ENCODE assay signal across 14 cellular contexts in genomic region chr15:20357139-20358065, GRCh38.
DNase-seq lines count a peak whose midpoint lies in the region; ATAC-seq and TF ChIP-seq lines count a peak whose summit lies in the region.
"Had no signal": no experiment of that assay in that cellular context is flagged by ENCODE, and none has a peak within 500 bp of the region (broad histone marks: within the 10 kb centered on the region; RNA-seq: fewer than 3 reads in every experiment).

No MANE protein-coding gene starts in this region.

- peak overlapping the region in 1 of 9 donors; percentile 25 for H3K27ac Mint-ChIP-seq in naive thymus-derived CD4-positive, alpha-beta T cell
- no peak overlapping the region for H3K27ac Mint-ChIP-seq in nephron progenitor cell

- TF ChIP-seq CTCF in GM13976 (IDR thresholded peaks at IDR 0.05; ENCODE audit: borderline replicate concordance, control extremely low read depth, extremely low read depth, insufficient read depth, missing control alignments) (no peak), dorsolateral prefrontal cortex (IDR thresholded peaks at IDR 0.05 in 54 of 56, conservative IDR thresholded peaks at IDR 0.05 in 2 of 56; ENCODE audit: low read depth in 1 of 56, partially characterized antibody in 56 of 56) (no peak), nephron progenitor cell (IDR thresholded peaks at IDR 0.05) (no peak)

- no peak overlapping the region for H3K4me3 Mint-ChIP-seq in naive thymus-derived CD4-positive, alpha-beta T cell
- no peak overlapping the region for H3K4me3 Mint-ChIP-seq in nephron progenitor cell

- H3K36me3 Mint-ChIP-seq in naive thymus-derived CD4-positive, alpha-beta T cell, result no peaks in the 10 kb centered on the region
- H3K36me3 Mint-ChIP-seq in nephron progenitor cell (ENCODE audit: low read depth), result peaks cover 7% of the 10 kb centered on the region

- peak; percentile 5 for ATAC-seq in naive thymus-derived CD4-positive, alpha-beta T cell
- no peak for ATAC-seq in HG02642 (IDR thresholded peaks at IDR 0.05; ENCODE audit: poor library complexity, unreplicated experiment)

- CTCF ChIA-PET in naive thymus-derived CD4-positive, alpha-beta T cell (lab: Charles Lee), result interaction anchor here (1.3 to 6.1 kb wide), 2 partner anchors 1866 to 1870 kb away, joined by 3 to 81 read pairs; no protein-coding TSS in a partner anchor

- no peak overlapping the region for H3K4me3 ChIP-seq in dorsolateral prefrontal cortex
- H3K4me3 ChIP-seq in naive thymus-derived CD4-positive, alpha-beta T cell (ENCODE audit: low read length), result no peak overlapping the region
- H3K4me3 ChIP-seq: colonic mucosa, SJCRH30, uterus had no signal

- no peaks in the 10 kb centered on the region for H3K9me3 Mint-ChIP-seq in naive thymus-derived CD4-positive, alpha-beta T cell
- H3K9me3 Mint-ChIP-seq in nephron progenitor cell, result no peaks in the 10 kb centered on the region

- POLR2A ChIA-PET in naive thymus-derived CD4-positive, alpha-beta T cell (lab: Charles Lee), result interaction anchor here (1.0 to 1.1 kb wide), 3 partner anchors 1864 to 1866 kb away, joined by 3 to 4 read pairs (median 3); no protein-coding TSS in a partner anchor

- H3K27me3 ChIP-seq in dorsolateral prefrontal cortex, result peaks cover 0 to 95% (median 28%) of the 10 kb centered on the region in 45 donors
- H3K27me3 ChIP-seq in naive thymus-derived CD4-positive, alpha-beta T cell (ENCODE audit: control insufficient read depth in 2 of 2, insufficient read depth in 2 of 2, low read length in 2 of 2), result no peaks in the 10 kb centered on the region
- H3K27me3 ChIP-seq: colonic mucosa, uterus had no signal

- intact Hi-C loops in dorsolateral prefrontal cortex (cut with DNase I), result no loop called here
- intact Hi-C loops in naive thymus-derived CD4-positive, alpha-beta T cell (cut with micrococcal nuclease), result no loop called here

- peaks cover 8 to 24% of the 10 kb centered on the region in 2 donors for H3K4me1 ChIP-seq in naive thymus-derived CD4-positive, alpha-beta T cell (ENCODE audit: control insufficient read depth in 2 of 2, insufficient read depth in 2 of 2, low read length in 2 of 2)
- H3K4me1 ChIP-seq: colonic mucosa, SJCRH30, uterus had no signal

- peaks cover 0 to 4% (median 0%) of the 10 kb centered on the region in 5 donors for H3K27me3 Mint-ChIP-seq in naive thymus-derived CD4-positive, alpha-beta T cell
- H3K27me3 Mint-ChIP-seq in nephron progenitor cell (ENCODE audit: low read depth, poor library complexity), result no peaks in the 10 kb centered on the region

- H3K4me1 Mint-ChIP-seq in naive thymus-derived CD4-positive, alpha-beta T cell, result peaks cover 2 to 7% (median 5%) of the 10 kb centered on the region in 7 donors
- no peaks in the 10 kb centered on the region for H3K4me1 Mint-ChIP-seq in nephron progenitor cell

- no peaks in the 10 kb centered on the region for H3K36me3 ChIP-seq in naive thymus-derived CD4-positive, alpha-beta T cell (ENCODE audit: control insufficient read depth in 2 of 3, insufficient read depth in 3 of 3, low read length in 3 of 3)
- H3K36me3 ChIP-seq: colonic mucosa, SJCRH30, uterus had no signal

- DNase-seq in AG20443 (ENCODE audit: low spot score) (peak; percentile 22), GM13976 (ENCODE audit: low spot score) (peak; percentile 73), dorsolateral prefrontal cortex (peak; percentile 7 to 67 (median 44)), midbrain (lab: John Stamatoyannopoulos, UW) (no peak), NCI-H1092 treated with DMSO at 0.1 percent for 48 hours (lab: John Stamatoyannopoulos, UW) (no peak), nephron progenitor cell (no peak)
- DNase-seq in naive thymus-derived CD4-positive, alpha-beta T cell, result peak in 2 of 9 donors; percentile 12 to 24
- DNase-seq: colonic mucosa, foreskin melanocyte, NCI-H2227 treated with DMSO at 0.1 percent for 48 hours, retina had no signal

- in situ Hi-C loops in GM13976 (cut with MboI; ENCODE audit: low sequenced_read_pairs, unreplicated experiment), result no loop called here

- no peak overlapping the region for H3K27ac ChIP-seq in dorsolateral prefrontal cortex
- H3K27ac ChIP-seq in naive thymus-derived CD4-positive, alpha-beta T cell (ENCODE audit: low read depth, low read length), result no peak overlapping the region
- H3K27ac ChIP-seq: colonic mucosa, SJCRH30, uterus had no signal

- H3K9me3 ChIP-seq in naive thymus-derived CD4-positive, alpha-beta T cell (ENCODE audit: control insufficient read depth in 2 of 3, low read length in 3 of 3), result no peaks in the 10 kb centered on the region
- H3K9me3 ChIP-seq: colonic mucosa, SJCRH30, uterus had no signal

Comparison
In these comparisons a context has a peak if more than half of its experiments do, and no peak if none do; other contexts are left out.
1. DNase-seq: peak in AG20443 (single experiment), GM13976 (single experiment) and dorsolateral prefrontal cortex (10 of 10); none in midbrain (single experiment), NCI-H1092 treated with DMSO at 0.1 percent for 48 hours (single experiment) and nephron progenitor cell (single experiment).